Comparison of ENCODE assay signal across 16 cellular contexts in genomic region chrX:94424456-94424855, GRCh38.
"Had no signal": no experiment of that assay in that cellular context is flagged by ENCODE, and none has a peak within 500 bp of the region (broad histone marks: within the 10 kb centered on the region; RNA-seq: fewer than 3 reads in every experiment).

No MANE protein-coding gene starts in this region.

- DNase-seq: colonic mucosa; cortex of kidney; effector CD8-positive, alpha-beta T cell; effector memory CD8-positive, alpha-beta T cell; foreskin keratinocyte; heart left ventricle; hypothalamus; immature natural killer cell; left cardiac atrium; left lung; left ventricle myocardium superior; lower lobe of right lung; midbrain had no signal

- H3K4me3 ChIP-seq: colonic mucosa, esophagus muscularis mucosa, gastroesophageal sphincter, heart left ventricle, hepatocyte, left lung, lower lobe of right lung had no signal

- H3K36me3 ChIP-seq: colonic mucosa, esophagus muscularis mucosa, gastroesophageal sphincter, heart left ventricle, left lung, lower lobe of right lung had no signal

- H3K27me3 ChIP-seq: colonic mucosa, esophagus muscularis mucosa, foreskin keratinocyte, gastroesophageal sphincter, heart left ventricle, hepatocyte, left lung had no signal

- H3K4me1 ChIP-seq: colonic mucosa, esophagus muscularis mucosa, foreskin keratinocyte, gastroesophageal sphincter, heart left ventricle, left lung, lower lobe of right lung had no signal

- ATAC-seq: effector memory CD8-positive, alpha-beta T cell; foreskin keratinocyte; gastroesophageal sphincter; heart left ventricle; left cardiac atrium; left lung; left ventricle myocardium superior; lower lobe of right lung had no signal

- H3K9me3 ChIP-seq: colonic mucosa, esophagus muscularis mucosa, gastroesophageal sphincter, heart left ventricle, left lung, lower lobe of right lung had no signal

- H3K27ac ChIP-seq: colonic mucosa, esophagus muscularis mucosa, foreskin keratinocyte, gastroesophageal sphincter, heart left ventricle, hepatocyte, left lung, lower lobe of right lung had no signal
